10 cellular contexts compared by ENCODE assay signal in the genomic region with DNA sequence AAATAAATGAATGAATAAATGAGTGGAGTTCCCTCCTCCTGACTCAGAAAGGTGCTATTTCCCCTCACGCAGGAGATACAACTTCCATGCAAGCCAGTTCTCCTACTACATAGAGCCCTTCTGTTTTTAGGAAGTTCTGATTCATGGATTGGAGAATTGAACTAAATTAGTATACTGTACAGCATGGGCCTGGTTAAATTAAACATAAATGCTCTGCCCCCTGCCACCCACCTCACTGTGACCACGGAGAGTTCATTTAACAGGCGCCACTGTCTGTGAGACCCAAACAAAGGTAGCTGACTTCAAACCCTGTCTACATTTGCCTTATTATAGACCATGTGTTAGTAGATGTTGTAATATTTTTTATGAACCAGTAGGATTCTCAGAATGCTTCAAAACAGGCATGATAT. TPM values are rescaled to one million over a fixed set of nuclear protein-coding genes. Genes with fewer than 3 reads are reported as not detected.
DNase-seq lines count a peak whose midpoint lies in the region; ATAC-seq and TF ChIP-seq lines count a peak whose summit lies in the region.
"Had no signal": no experiment of that assay in that cellular context is flagged by ENCODE, and none has a peak within 500 bp of the region (broad histone marks: within the 10 kb centered on the region; RNA-seq: fewer than 3 reads in every experiment).

No MANE protein-coding gene starts in this region.

- H3K9me3 Mint-ChIP-seq in endothelial cell (ENCODE audit: unreplicated experiment) (no peaks in the 10 kb centered on the region), nephron (no peaks in the 10 kb centered on the region)
- H3K9me3 Mint-ChIP-seq: CD8-positive, alpha-beta memory T cell; T-cell had no signal

- in situ Hi-C loops in ACHN (cut with HindIII; ENCODE audit: low pct_ligation_motif_present, low pct_unique_long_range_greater_than_20kb, low sequenced_read_pairs) = no loop called here

- peaks cover 33 to 79% (median 69%) of the 10 kb centered on the region in 10 experiments for H3K4me1 ChIP-seq in BLaER1 treated with 17β-estradiol and CSF1 and Interleukin-3, amounts not matched to agents 10 nM and 100 nM

- TF ChIP-seq CTCF in endothelial cell (IDR thresholded peaks at IDR 0.05; ENCODE audit: unreplicated experiment) = no peak
- no peak for TF ChIP-seq CTCF in nephron (IDR thresholded peaks at IDR 0.05; ENCODE audit: unreplicated experiment in 3 of 3)

- H3K27ac Mint-ChIP-seq in endothelial cell (ENCODE audit: unreplicated experiment) = peak overlapping the region; percentile 95
- peak overlapping the region; percentile 89 to 93 (median 90) for H3K27ac Mint-ChIP-seq in nephron
- H3K27ac Mint-ChIP-seq: CD8-positive, alpha-beta memory T cell; T-cell had no signal

- peak overlapping the region in 7 of 11 experiments; percentile 5 to 65 (median 27); a peak in 11 of 22 replicates for H3K27ac ChIP-seq in BLaER1 treated with 17β-estradiol and CSF1 and Interleukin-3, amounts not matched to agents 10 nM and 100 nM

- no peaks in the 10 kb centered on the region for H4K20me1 ChIP-seq in BLaER1 treated with 17β-estradiol and CSF1 and Interleukin-3, amounts not matched to agents 10 nM and 100 nM

- H3K36me3 ChIP-seq in BLaER1 treated with 17β-estradiol and CSF1 and Interleukin-3, amounts not matched to agents 10 nM and 100 nM = no peaks in the 10 kb centered on the region

- no peak overlapping the region for H3K4me3 ChIP-seq in BLaER1 treated with 17β-estradiol and CSF1 and Interleukin-3, amounts not matched to agents 10 nM and 100 nM

- H3K4me1 Mint-ChIP-seq in endothelial cell (ENCODE audit: unreplicated experiment) (peaks cover 33% of the 10 kb centered on the region), nephron (peaks cover 77% of the 10 kb centered on the region)

- peak overlapping the region in 7 of 11 experiments; percentile 16 to 86 (median 69); a peak in 13 of 22 replicates for H3K4me2 ChIP-seq in BLaER1 treated with 17β-estradiol and CSF1 and Interleukin-3, amounts not matched to agents 10 nM and 100 nM

- H3K4me3 Mint-ChIP-seq in endothelial cell (ENCODE audit: unreplicated experiment) (no peak overlapping the region), nephron (peak overlapping the region in 2 of 3 experiments; percentile 40 to 46)
- H3K4me3 Mint-ChIP-seq: T-cell had no signal

- H3K9me3 ChIP-seq in BLaER1 treated with 17β-estradiol and CSF1 and Interleukin-3, amounts not matched to agents 10 nM and 100 nM (replicated peaks in 1 of 11) = no peaks in the 10 kb centered on the region

- ATAC-seq in HG02870 (IDR thresholded peaks at IDR 0.05; ENCODE audit: unreplicated experiment) (no peak), GM18517 (IDR thresholded peaks at IDR 0.05; ENCODE audit: unreplicated experiment) (no peak)
- ATAC-seq: T-cell had no signal

- DNase-seq in NCI-H146 treated with DMSO at 0.1 percent for 48 hours (lab: John Stamatoyannopoulos, UW; ENCODE audit: unreplicated experiment) (peak; percentile 20), endothelial cell (ENCODE audit: low spot score) (no peak), ACHN (no peak), T-helper 2 cell (no peak)
- DNase-seq: CD8-positive, alpha-beta memory T cell; T-cell had no signal

- no peaks in the 10 kb centered on the region for H3K27me3 Mint-ChIP-seq in endothelial cell (ENCODE audit: unreplicated experiment)
- no peaks in the 10 kb centered on the region for H3K27me3 Mint-ChIP-seq in nephron (ENCODE audit: low read depth)
- H3K27me3 Mint-ChIP-seq: T-cell had no signal

- no peak overlapping the region for H3K9ac ChIP-seq in BLaER1 treated with 17β-estradiol and CSF1 and Interleukin-3, amounts not matched to agents 10 nM and 100 nM

- H3K27me3 ChIP-seq in BLaER1 treated with 17β-estradiol and CSF1 and Interleukin-3, amounts not matched to agents 10 nM and 100 nM = no peaks in the 10 kb centered on the region

- H3K36me3 Mint-ChIP-seq in endothelial cell (ENCODE audit: low read depth, unreplicated experiment) = no peaks in the 10 kb centered on the region
- no peaks in the 10 kb centered on the region for H3K36me3 Mint-ChIP-seq in nephron (ENCODE audit: low read depth)
- H3K36me3 Mint-ChIP-seq: CD8-positive, alpha-beta memory T cell; T-cell had no signal

RNA-seq across cellular contexts. Expression of a gene that starts 9.1 kb away (rescaled TPM):
- 158 TPM for total RNA-seq in endothelial cell (ENCODE audit: unreplicated experiment)
